In genomic region chr4:176187610-176188009, GRCh38 we compare ENCODE assay signal across 17 cellular contexts. TPM values are rescaled to one million over a fixed set of nuclear protein-coding genes. Genes with fewer than 3 reads are reported as not detected.
DNase-seq lines count a peak whose midpoint lies in the region; ATAC-seq, FAIRE-seq and TF ChIP-seq lines count a peak whose summit lies in the region.
"Had no signal": no experiment of that assay in that cellular context is flagged by ENCODE, and none has a peak within 500 bp of the region (broad histone marks: within the 10 kb centered on the region; RNA-seq: fewer than 3 reads in every experiment).

No MANE protein-coding gene starts in this region.

- H3K27ac ChIP-seq in H1 (ENCODE audit: low read depth, low read length) (no peak overlapping the region), small intestine (ENCODE audit: low read depth in 1 of 2, low read length in 1 of 2) (no peak overlapping the region)
- H3K27ac ChIP-seq: HL-60, tibial nerve had no signal

- H2BK15ac ChIP-seq in H1 (ENCODE audit: low read length) = no peak overlapping the region

- H3K4me3 ChIP-seq in H1 (ENCODE audit: extremely low read depth in 1 of 4, insufficient read depth in 2 of 4, low read depth in 3 of 4, low read length in 4 of 4) = no peak overlapping the region
- no peak overlapping the region for H3K4me3 ChIP-seq in small intestine (ENCODE audit: low read depth in 1 of 2, low read length in 2 of 2)
- H3K4me3 ChIP-seq: lung, tibial nerve had no signal

- H4K91ac ChIP-seq in H1 (replicated peaks; ENCODE audit: insufficient read length, low read length) = no peak overlapping the region

- no peak for DNase-seq in activated CD4-positive, CD25-positive, alpha-beta regulatory T cell (lab: John Stamatoyannopoulos, UW)
- peak; percentile 48 for DNase-seq in LHCN-M2 (ENCODE audit: low read depth)
- no peak for DNase-seq in H1 (ENCODE audit: low read depth in 1 of 2, low spot score in 2 of 2)
- DNase-seq in small intestine = peak; percentile 7
- DNase-seq in sciatic nerve (ENCODE audit: low spot score) = no peak
- no peak for DNase-seq in SIG-M5 (lab: John Stamatoyannopoulos, UW)
- DNase-seq: activated CD4-positive, alpha-beta T cell treated with anti-CD3 and anti-CD28 coated beads, Interleukin-2, amount 50 U/mL, for 48 hours; activated naive CD4-positive, alpha-beta T cell treated with Interleukin-2 at 50 U/mL for 16 hours; Caco-2; hippocampal formation had no signal

- H4K5ac ChIP-seq in H1 (ENCODE audit: insufficient read length, low read depth, low read length) = no peak overlapping the region

- POLR2A ChIA-PET in H1 (lab: Charles Lee; ENCODE audit: partially characterized antibody) = no interaction called here

- TF ChIP-seq RAD21 in H1 (IDR thresholded peaks at IDR 0.05 in 1 of 2, conservative IDR thresholded peaks at IDR 0.05 in 1 of 2; ENCODE audit: low read depth in 2 of 2, low read length in 2 of 2) = no peak

- FAIRE-seq in H1 (lab: Jason Lieb, UNC) (no peak), small intestine (lab: Jason Lieb, UNC) (no peak)
- FAIRE-seq: A204.1 had no signal

- H3K4me2 ChIP-seq in H1 (ENCODE audit: insufficient read depth in 1 of 2, low read depth in 2 of 2, low read length in 2 of 2) = no peak overlapping the region

- no peak overlapping the region for H4K8ac ChIP-seq in H1 (ENCODE audit: extremely low read depth, insufficient read depth, low read length)

- H3K27me3 ChIP-seq in H1 (replicated peaks in 1 of 4; ENCODE audit: control insufficient read depth in 3 of 4, extremely low read depth in 1 of 4, insufficient read depth in 3 of 4, low read length in 3 of 4) = no peaks in the 10 kb centered on the region
- no peaks in the 10 kb centered on the region for H3K27me3 ChIP-seq in small intestine (ENCODE audit: control insufficient read depth in 2 of 2, insufficient read depth in 2 of 2, low read length in 2 of 2)
- H3K27me3 ChIP-seq: tibial nerve had no signal

- TF ChIP-seq CTCF in H1 (IDR thresholded peaks at IDR 0.05; ENCODE audit: control extremely low read depth in 1 of 3, insufficient read depth in 1 of 3, low read depth in 1 of 3, low read length in 3 of 3) = no peak

- no peak overlapping the region for H3K4ac ChIP-seq in H1 (replicated peaks; ENCODE audit: insufficient read length, low read depth, low read length)

- no peak overlapping the region for H2BK5ac ChIP-seq in H1 (ENCODE audit: low read depth, low read length)

- H2AFZ ChIP-seq in H1 (ENCODE audit: low read length) = no peak overlapping the region

- H3K9ac ChIP-seq in H1 (replicated peaks in 1 of 4; ENCODE audit: extremely low read depth in 1 of 4, low read depth in 3 of 4, low read length in 3 of 4) = no peak overlapping the region

- H3K79me2 ChIP-seq in H1 (ENCODE audit: control insufficient read depth in 1 of 2, insufficient read depth in 2 of 2, low read length in 2 of 2) = no peaks in the 10 kb centered on the region

- intact Hi-C loops in sciatic nerve (cut with DNase I) = no loop called here

- 69% methylated on average over 2 of the region's 2 CpGs; no CpG with 5 or more reads in 1 of the 2 experiments for WGBS in H1 (ENCODE audit: extremely low coverage in 1 of 2, insufficient coverage in 1 of 2, insufficient read length in 1 of 2, insufficient replicate concordance in 2 of 2, low coverage in 1 of 2, low lambda C conversion rate in 2 of 2, missing lambda C conversion rate in 1 of 2), 2 experiments
- 23 to 60% (median 47%) methylated on average over 2 of the region's 2 CpGs for WGBS in small intestine, 3 donors

- no peaks in the 10 kb centered on the region for H4K20me1 ChIP-seq in H1 (replicated peaks in 1 of 2; ENCODE audit: control insufficient read depth in 1 of 2, insufficient read depth in 2 of 2, low read length in 2 of 2)

- H3K9me3 ChIP-seq in H1 (ENCODE audit: insufficient read depth in 2 of 2, low read depth in 1 of 2, low read length in 1 of 2) (no peaks in the 10 kb centered on the region), small intestine (ENCODE audit: control insufficient read depth, low read depth) (no peaks in the 10 kb centered on the region)
- H3K9me3 ChIP-seq: Caco-2, tibial nerve had no signal

- H3K79me1 ChIP-seq in H1 (ENCODE audit: low read depth, low read length) = no peaks in the 10 kb centered on the region

- no peak overlapping the region for H3K56ac ChIP-seq in H1 (replicated peaks; ENCODE audit: insufficient read length, low read depth, low read length)

- H2BK20ac ChIP-seq in H1 (ENCODE audit: low read length) = no peak overlapping the region

- no peak overlapping the region for H2AK5ac ChIP-seq in H1 (ENCODE audit: low read depth, low read length)

- H2BK12ac ChIP-seq in H1 (ENCODE audit: low read depth, low read length) = no peak overlapping the region

- no peak for TF ChIP-seq POLR2A in H1 (IDR thresholded peaks at IDR 0.05; ENCODE audit: control extremely low read depth in 1 of 2, low read depth in 2 of 2, low read length in 2 of 2)

- H3K4me1 ChIP-seq in H1 (replicated peaks in 1 of 4; ENCODE audit: control insufficient read depth in 3 of 4, insufficient read depth in 4 of 4, low read length in 3 of 4) = peaks cover 2 to 15% (median 7%) of the 10 kb centered on the region in 4 experiments; a peak in 4 of 7 replicates
- no peaks in the 10 kb centered on the region for H3K4me1 ChIP-seq in small intestine (ENCODE audit: control insufficient read depth in 2 of 2, insufficient read depth in 1 of 2, low read depth in 1 of 2, low read length in 1 of 2)
- H3K4me1 ChIP-seq: Caco-2, tibial nerve had no signal

- H3K14ac ChIP-seq in H1 (ENCODE audit: insufficient read length) = no peak overlapping the region

- no peak overlapping the region for H3K23ac ChIP-seq in H1 (ENCODE audit: insufficient read length)

- TF ChIP-seq EP300 in H1 (IDR thresholded peaks at IDR 0.05; ENCODE audit: borderline replicate concordance in 1 of 2, low read depth in 2 of 2, low read length in 2 of 2) = no peak

- peak; percentile 95 to 98 for ATAC-seq in activated CD4-positive, CD25-positive, alpha-beta regulatory T cell treated with anti-CD3 and anti-CD28 coated beads, Interleukin-2, amount 50 U/mL, for 24 hours
- ATAC-seq in sciatic nerve = no peak
- ATAC-seq in GM21526 (IDR thresholded peaks at IDR 0.05; ENCODE audit: low FRiP score, unreplicated experiment) = no peak

- no peaks in the 10 kb centered on the region for H3K36me3 ChIP-seq in H1 (ENCODE audit: control insufficient read depth in 2 of 4, insufficient read depth in 4 of 4, low read length in 3 of 4)
- H3K36me3 ChIP-seq in small intestine (ENCODE audit: control insufficient read depth in 2 of 2, insufficient read depth in 2 of 2, low read length in 2 of 2) = no peaks in the 10 kb centered on the region
- H3K36me3 ChIP-seq: tibial nerve had no signal

- H3K23me2 ChIP-seq in H1 (ENCODE audit: low read depth, low read length) = no peaks in the 10 kb centered on the region

- no peak overlapping the region for H3K18ac ChIP-seq in H1 (ENCODE audit: extremely low read depth, low read length)

- peak overlapping the region; percentile 7 for H2BK120ac ChIP-seq in H1 (replicated peaks; ENCODE audit: low read depth, low read length)

- CTCF ChIA-PET in H1 (lab: Charles Lee; ENCODE audit: partially characterized antibody) = no interaction called here

TF ChIP-seq in H1, 55 proteins besides CTCF, POLR2A, EP300 and RAD21:
- TF ChIP-seq TCF12 (IDR thresholded peaks at IDR 0.05; ENCODE audit: low read depth, low read length) = no peak
- no peak for TF ChIP-seq CREB1 (IDR thresholded peaks at IDR 0.05)

RNA-seq across cellular contexts. Expression of gene SPATA4, which starts 7.8 kb away (rescaled TPM):
- total RNA-seq in LHCN-M2 (2014; rRNA removed) (0.11 TPM in 1 of 2 replicates, not detected in the other), sciatic nerve (not detected)
- 0.13 TPM for polyA plus RNA-seq in LHCN-M2 (2012)
- not detected in 2 replicates for total RNA-seq in H1 (2021; fragmentation: NEBNext Ultra II Directional; extraction: Animal tissue kit (Norgen Biotek cat#: 25700))
- polyA plus RNA-seq in H1 (2011; rRNA removed) (not detected in 2 replicates), small intestine (not detected)
- not detected for polyA plus RNA-seq in H1 (2011; cell fraction: cytosol; rRNA removed)
- polyA plus RNA-seq in H1 (2011; cell fraction: nucleus; rRNA removed) = not detected
- polyA plus RNA-seq in H1 (2012, experiment 1 of 2) = not detected in 4 replicates
- not detected for polyA plus RNA-seq in H1 (2012, experiment 2 of 2)
- polyA plus RNA-seq in H1 (2013, experiment 1 of 2) = 0.02 TPM
- polyA plus RNA-seq in H1 (2013, experiment 2 of 2) = 0.06 TPM
- not detected in 2 replicates for polyA minus RNA-seq in H1 (2011; rRNA and poly(A)+ RNA removed)
- not detected for polyA minus RNA-seq in H1 (2011; cell fraction: cytosol; rRNA and poly(A)+ RNA removed)
- not detected for polyA minus RNA-seq in H1 (2011; cell fraction: nucleus; rRNA and poly(A)+ RNA removed)
- total RNA-seq: Caco-2, OCI-LY7 had no signal

Comparison
In these comparisons a context has a peak if more than half of its experiments do, and no peak if none do; other contexts are left out.
1. ATAC-seq: peak in activated CD4-positive, CD25-positive, alpha-beta regulatory T cell treated with anti-CD3 and anti-CD28 coated beads, Interleukin-2, amount 50 U/mL, for 24 hours (2 of 2); none in sciatic nerve (single experiment) and GM21526 (single experiment).
2. DNase-seq: peak in LHCN-M2 (single experiment) and small intestine (single experiment); none in activated CD4-positive, CD25-positive, alpha-beta regulatory T cell (0 of 4), H1 (0 of 2), sciatic nerve (single experiment) and SIG-M5 (single experiment).